Comparison of ENCODE assay signal across 21 cellular contexts in the genomic region with DNA sequence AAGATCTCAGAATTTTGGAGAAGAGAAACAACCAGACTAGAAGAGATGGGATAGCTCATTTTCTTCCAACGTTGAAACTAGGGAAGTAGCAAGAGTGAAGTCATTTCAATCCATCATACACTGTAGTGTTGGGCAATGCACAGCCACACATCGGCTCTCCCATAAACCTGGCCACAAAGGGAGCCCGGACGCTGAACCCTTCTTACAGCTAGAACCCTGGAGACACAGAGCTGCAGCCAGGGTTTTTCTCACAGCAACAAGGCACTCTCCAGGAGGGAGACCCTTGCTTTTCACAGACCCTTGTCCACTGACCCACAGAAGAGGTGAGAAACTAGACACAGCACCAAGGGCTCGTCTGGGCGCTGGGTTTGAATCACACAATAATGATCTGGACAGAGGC.
DNase-seq lines count a peak whose midpoint lies in the region; ATAC-seq, FAIRE-seq and TF ChIP-seq lines count a peak whose summit lies in the region.
"Had no signal": no experiment of that assay in that cellular context is flagged by ENCODE, and none has a peak within 500 bp of the region (broad histone marks: within the 10 kb centered on the region; RNA-seq: fewer than 3 reads in every experiment).

No MANE protein-coding gene starts in this region.

- H3K9me3 Mint-ChIP-seq in astrocyte (ENCODE audit: unreplicated experiment): peaks cover 2% of the 10 kb centered on the region
- H3K9me3 Mint-ChIP-seq: CD4-positive, CD25-positive, alpha-beta regulatory T cell had no signal

- no peaks in the 10 kb centered on the region for H3K36me3 ChIP-seq in right atrium auricular region
- no peaks in the 10 kb centered on the region for H3K36me3 ChIP-seq in PC-3 (ENCODE audit: low read depth, low read length)
- no peaks in the 10 kb centered on the region for H3K36me3 ChIP-seq in astrocyte (ENCODE audit: insufficient read depth, low read length)
- no peaks in the 10 kb centered on the region for H3K36me3 ChIP-seq in vagina
- H3K36me3 ChIP-seq: SJCRH30 had no signal

- no peaks in the 10 kb centered on the region for H3K4me1 Mint-ChIP-seq in astrocyte (ENCODE audit: low read depth, unreplicated experiment)
- H3K4me1 Mint-ChIP-seq: CD4-positive, CD25-positive, alpha-beta regulatory T cell had no signal

- H3K4me3 ChIP-seq in right atrium auricular region: no peak overlapping the region
- H3K4me3 ChIP-seq in PC-3 (ENCODE audit: low read length): peak overlapping the region; percentile 41; the same call in 1 of the 2 replicates
- H3K4me3 ChIP-seq in astrocyte (ENCODE audit: insufficient read depth, low read depth, low read length): no peak overlapping the region
- no peak overlapping the region for H3K4me3 ChIP-seq in vagina
- H3K4me3 ChIP-seq: GM12878, SJCRH30 had no signal

- no peaks in the 10 kb centered on the region for H3K9me2 ChIP-seq in PC-3 (replicated peaks; ENCODE audit: low read length)

- intact Hi-C loops in Right ventricle myocardium superior (cut with DNase I): no loop called here
- intact Hi-C loops in PC-3 (cut with micrococcal nuclease): no loop called here
- intact Hi-C loops in vagina (cut with DNase I): no loop called here

- H3K79me2 ChIP-seq in PC-3 (ENCODE audit: low read length) (no peaks in the 10 kb centered on the region), astrocyte (ENCODE audit: insufficient read depth, low read length) (no peaks in the 10 kb centered on the region)

- H4K20me1 ChIP-seq in PC-3 (ENCODE audit: low read length) (no peaks in the 10 kb centered on the region), astrocyte (ENCODE audit: insufficient read depth, low read length) (no peaks in the 10 kb centered on the region)

- no peak for TF ChIP-seq POLR2A in vagina (IDR thresholded peaks at IDR 0.05)

- H2AFZ ChIP-seq in PC-3 (ENCODE audit: low read length) (0 out of 2 replicates have a peak overlapping the region, but pooled peaks have one; percentile 56), astrocyte (ENCODE audit: low read depth, low read length) (no peak overlapping the region)

- H3K9ac ChIP-seq in PC-3 (ENCODE audit: low read length) (peak overlapping the region; percentile 33; the same call in 1 of the 2 replicates), astrocyte (ENCODE audit: low read length) (no peak overlapping the region)

- POLR2A ChIA-PET in PC-3 (lab: Charles Lee; ENCODE audit: unreplicated experiment): no interaction called here

- H3K9me3 ChIP-seq in right atrium auricular region: no peaks in the 10 kb centered on the region
- no peaks in the 10 kb centered on the region for H3K9me3 ChIP-seq in PC-3 (ENCODE audit: low read length)
- no peaks in the 10 kb centered on the region for H3K9me3 ChIP-seq in astrocyte (ENCODE audit: insufficient read depth, low read depth, low read length)
- no peaks in the 10 kb centered on the region for H3K9me3 ChIP-seq in vagina
- H3K9me3 ChIP-seq: SJCRH30 had no signal

- CTCF ChIA-PET in PC-3 (lab: Charles Lee): no interaction called here

- H3K27ac Mint-ChIP-seq in astrocyte (ENCODE audit: unreplicated experiment): no peak overlapping the region

- H3F3A ChIP-seq in PC-3 (ENCODE audit: low read length, unreplicated experiment): peaks cover 4% of the 10 kb centered on the region

- H3K27ac ChIP-seq in right atrium auricular region (no peak overlapping the region), PC-3 (ENCODE audit: low read length) (peak overlapping the region; percentile 92), astrocyte (ENCODE audit: low read depth, low read length) (no peak overlapping the region), vagina (no peak overlapping the region)
- H3K27ac ChIP-seq: SJCRH30 had no signal

- peak overlapping the region; percentile 64 for H3K4me2 ChIP-seq in PC-3 (ENCODE audit: low read length)
- H3K4me2 ChIP-seq in astrocyte (ENCODE audit: low read length): peak overlapping the region; percentile 73

- no peak overlapping the region for H3K4me3 Mint-ChIP-seq in astrocyte (ENCODE audit: unreplicated experiment)
- H3K4me3 Mint-ChIP-seq: CD4-positive, CD25-positive, alpha-beta regulatory T cell had no signal

- H3K27me3 Mint-ChIP-seq in astrocyte (ENCODE audit: low read depth, unreplicated experiment): peaks cover 45% of the 10 kb centered on the region

- DNase-seq in right atrium auricular region (ENCODE audit: low spot score) (peak; percentile 48), Right ventricle myocardium superior (no peak), PC-3 (no peak), astrocyte (ENCODE audit: low read depth) (peak; percentile 37), vagina (ENCODE audit: extremely low spot score in 2 of 2) (peak; percentile 18 to 91), frontal cortex (ENCODE audit: low spot score in 2 of 2) (no peak), cerebellum (ENCODE audit: low spot score) (no peak)
- DNase-seq: CD4-positive, CD25-positive, alpha-beta regulatory T cell; H7; Karpas-422; NCI-H1092 treated with DMSO at 0.1 percent for 48 hours; NCI-H1436 treated with DMSO at 0.1 percent for 48 hours; NCI-H1930; NCI-H2227 treated with DMSO at 0.1 percent for 48 hours; NCI-H510A treated with DMSO at 0.1 percent for 48 hours; NCI-H748 treated with DMSO at 0.1 percent for 48 hours; OCI-M1; RPMI8226; SJCRH30 had no signal

- ATAC-seq in Right ventricle myocardium superior (ENCODE audit: poor library complexity) (no peak), PC-3 (no peak), GM18861 (IDR thresholded peaks at IDR 0.05; ENCODE audit: unreplicated experiment) (no peak)
- ATAC-seq: GM12878 had no signal

- TF ChIP-seq CTCF in right atrium auricular region (IDR thresholded peaks at IDR 0.05): no peak
- no peak for TF ChIP-seq CTCF in PC-3 (conservative IDR thresholded peaks at IDR 0.05; ENCODE audit: low read depth, low read length)
- no peak for TF ChIP-seq CTCF in astrocyte (IDR thresholded peaks at IDR 0.05; ENCODE audit: insufficient read depth, low read depth, low read length)
- TF ChIP-seq CTCF in vagina (IDR thresholded peaks at IDR 0.05): no peak

- BruUV-seq in PC-3 (replicated peaks; lab: Mats Ljungman, UMichigan): no TSS peak

- no peaks in the 10 kb centered on the region for H3K36me3 Mint-ChIP-seq in astrocyte (ENCODE audit: low read depth, unreplicated experiment)
- H3K36me3 Mint-ChIP-seq: CD4-positive, CD25-positive, alpha-beta regulatory T cell had no signal

- H3K4me1 ChIP-seq in right atrium auricular region (no peaks in the 10 kb centered on the region), PC-3 (ENCODE audit: insufficient read depth, low read length) (peaks cover 31% of the 10 kb centered on the region), astrocyte (ENCODE audit: insufficient read depth, low read length) (peaks cover 12% of the 10 kb centered on the region), vagina (peaks cover 4% of the 10 kb centered on the region)

- FAIRE-seq in astrocyte (lab: Jason Lieb, UNC) (no peak), frontal cortex (lab: Jason Lieb, UNC) (no peak)
- FAIRE-seq: GM12878 had no signal

- H3K27me3 ChIP-seq in right atrium auricular region: no peaks in the 10 kb centered on the region
- H3K27me3 ChIP-seq in PC-3 (ENCODE audit: low read length): no peaks in the 10 kb centered on the region
- H3K27me3 ChIP-seq in astrocyte (ENCODE audit: insufficient read depth, low read length): no peaks in the 10 kb centered on the region
- H3K27me3 ChIP-seq in vagina: no peaks in the 10 kb centered on the region
- H3K27me3 ChIP-seq: SJCRH30 had no signal

Comparison
In these comparisons a context has a peak if more than half of its experiments do, and no peak if none do; other contexts are left out.
1. DNase-seq: peak in right atrium auricular region (single experiment), astrocyte (single experiment) and vagina (2 of 2); none in Right ventricle myocardium superior (single experiment), PC-3 (single experiment), frontal cortex (0 of 2) and cerebellum (single experiment).